ENCODE assay signal across 28 cellular contexts in the genomic region with DNA sequence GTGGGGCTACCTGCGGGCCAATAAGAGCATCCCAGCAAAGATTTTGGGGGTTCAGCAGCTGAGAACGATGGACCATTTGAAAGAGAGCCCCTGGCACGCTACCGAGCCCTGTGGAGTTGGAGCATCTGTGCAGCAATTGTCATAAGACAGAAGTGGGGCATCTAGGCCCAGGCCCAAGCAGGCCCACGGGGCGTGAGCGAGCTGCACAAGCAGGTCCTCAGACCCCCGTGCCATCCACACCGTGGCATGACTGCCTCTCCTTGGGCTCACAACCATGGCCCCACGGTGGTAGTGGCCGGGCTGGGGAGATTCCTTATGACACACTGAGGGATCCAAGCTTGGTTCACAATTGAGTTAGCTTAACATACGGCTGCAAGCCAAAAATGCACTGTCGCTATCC.
"Had no signal": no experiment of that assay in that cellular context is flagged by ENCODE, and none has a peak within 500 bp of the region (broad histone marks: within the 10 kb centered on the region; RNA-seq: fewer than 3 reads in every experiment).

No MANE protein-coding gene starts in this region.

- H3K27ac ChIP-seq: colonic mucosa, coronary artery, dorsolateral prefrontal cortex, epithelial cell of prostate, esophagus muscularis mucosa, esophagus squamous epithelium, foreskin keratinocyte, gastrocnemius medialis, gastroesophageal sphincter, heart left ventricle, heart right ventricle had no signal

- H3K27ac Mint-ChIP-seq: dendritic cell treated with granulocyte-macrophage colony-stimulating factor and Interleukin-4, amounts not matched to agents 40 ng/mL and 50 ng/mL, for 4 days; effector memory CD8-positive, alpha-beta T cell; endodermal cell had no signal

- H3K4me3 Mint-ChIP-seq: dendritic cell treated with granulocyte-macrophage colony-stimulating factor and Interleukin-4, amounts not matched to agents 40 ng/mL and 50 ng/mL, for 4 days; effector memory CD8-positive, alpha-beta T cell; endodermal cell had no signal

- H3K27me3 ChIP-seq: colonic mucosa, dorsolateral prefrontal cortex, esophagus muscularis mucosa, esophagus squamous epithelium, foreskin keratinocyte, gastrocnemius medialis, gastroesophageal sphincter, heart left ventricle, heart right ventricle had no signal

- ATAC-seq: effector memory CD8-positive, alpha-beta T cell; foreskin keratinocyte; gastrocnemius medialis; gastroesophageal sphincter; heart left ventricle; heart right ventricle had no signal

- H3K36me3 ChIP-seq: colonic mucosa, esophagus muscularis mucosa, esophagus squamous epithelium, gastrocnemius medialis, heart left ventricle, heart right ventricle had no signal

- H3K9me3 ChIP-seq: colonic mucosa, esophagus muscularis mucosa, esophagus squamous epithelium, gastrocnemius medialis, gastroesophageal sphincter, heart left ventricle, heart right ventricle had no signal

- FAIRE-seq: colon, endometrium, endothelial cell of umbilical vein, frontal cortex had no signal

- DNase-seq: colonic mucosa; cortex of kidney; dermis blood vessel endothelial cell; dorsolateral prefrontal cortex; effector CD4-positive, alpha-beta T cell; effector CD8-positive, alpha-beta T cell; effector memory CD4-positive, alpha-beta T cell; effector memory CD8-positive, alpha-beta T cell; endodermal cell; erythroblast; esophagus squamous epithelium; foreskin fibroblast; foreskin keratinocyte; foreskin melanocyte; gastrocnemius medialis; glutamatergic neuron; head of caudate nucleus; heart left ventricle; heart right ventricle had no signal

- H3K9me3 Mint-ChIP-seq: dendritic cell treated with granulocyte-macrophage colony-stimulating factor and Interleukin-4, amounts not matched to agents 40 ng/mL and 50 ng/mL, for 4 days; effector memory CD8-positive, alpha-beta T cell; endodermal cell had no signal

- H3K4me3 ChIP-seq: colonic mucosa, coronary artery, dorsolateral prefrontal cortex, esophagus muscularis mucosa, esophagus squamous epithelium, gastrocnemius medialis, gastroesophageal sphincter, heart left ventricle, heart right ventricle had no signal
